ENCODE assay signal across 8 cellular contexts in genomic region chr4:153142700-153143438, GRCh38.
DNase-seq lines count a peak whose midpoint lies in the region; ATAC-seq, FAIRE-seq and TF ChIP-seq lines count a peak whose summit lies in the region.

No MANE protein-coding gene starts in this region.

- no peaks in the 10 kb centered on the region for H4K20me1 ChIP-seq in DOHH2 (ENCODE audit: control insufficient read depth, insufficient read depth, low read depth, low read length)

- no peaks in the 10 kb centered on the region for H3F3A ChIP-seq in DOHH2 (ENCODE audit: control insufficient read depth, insufficient read depth)

- no peak overlapping the region for H3K4me2 ChIP-seq in DOHH2 (ENCODE audit: low read length)

- no peak for ATAC-seq in HG03469 (IDR thresholded peaks at IDR 0.05; ENCODE audit: unreplicated experiment)

- H3K4me3 ChIP-seq in DOHH2 (ENCODE audit: low read length) (no peak overlapping the region), ovary (no peak overlapping the region)

- no peaks in the 10 kb centered on the region for H3K36me3 ChIP-seq in DOHH2 (ENCODE audit: control insufficient read depth, low read length)
- H3K36me3 ChIP-seq in ovary: no peaks in the 10 kb centered on the region

- intact Hi-C loops in ovary (cut with DNase I): loop anchor here in 3 of 4 donors (2.0 to 10.0 kb wide), 5 partner anchors 174 to 434 kb away; no protein-coding TSS in a partner anchor

- peak; percentile 77 for FAIRE-seq in frontal cortex (lab: Jason Lieb, UNC)
- no peak for FAIRE-seq in GM12891 (lab: Jason Lieb, UNC)

- TF ChIP-seq POLR2A in ovary (IDR thresholded peaks at IDR 0.05) (no peak), GM12891 (IDR thresholded peaks at IDR 0.05; ENCODE audit: low read depth, low read length) (no peak)

- H3K79me2 ChIP-seq in DOHH2 (ENCODE audit: control insufficient read depth, low read length): no peaks in the 10 kb centered on the region

- H3K27ac ChIP-seq in DOHH2 (ENCODE audit: low read depth, low read length) (no peak overlapping the region), ovary (no peak overlapping the region)

- no peak for TF ChIP-seq EP300 in ovary (IDR thresholded peaks at IDR 0.05)

- H3K9me3 ChIP-seq in DOHH2 (ENCODE audit: control insufficient read depth, insufficient read depth, low read length) (no peaks in the 10 kb centered on the region), ovary (no peaks in the 10 kb centered on the region)

- 38 to 49% (median 42%) methylated on average over 7 of the region's 7 CpGs for WGBS in ovary, 3 donors

- peaks cover 4% of the 10 kb centered on the region; the same call in 1 of the 2 replicates for H3K27me3 ChIP-seq in DOHH2 (ENCODE audit: control insufficient read depth, low read length)
- H3K27me3 ChIP-seq in ovary: no peaks in the 10 kb centered on the region

- TF ChIP-seq CTCF in DOHH2 (IDR thresholded peaks at IDR 0.05; ENCODE audit: low read depth, low read length, poor library complexity, severe bottlenecking) (peak; percentile 67), LNCAP (IDR thresholded peaks at IDR 0.05) (peak; percentile 70), ovary (IDR thresholded peaks at IDR 0.05) (peak; percentile 79 to 89 (median 84))

- DNase-seq in OCI-M1 (lab: John Stamatoyannopoulos, UW) (peak; percentile 93), frontal cortex (ENCODE audit: low spot score in 2 of 2) (peak; percentile 58 to 68), ovary (peak; percentile 62 to 77 (median 74)), GM12891 (ENCODE audit: insufficient read length, low spot score) (no peak)
- DNase-seq in activated naive CD4-positive, alpha-beta T cell treated with Interleukin-2 at 50 U/mL for 16 hours: peak; percentile 48

- H3K4me1 ChIP-seq in DOHH2 (ENCODE audit: control insufficient read depth, low read length) (peaks cover 10% of the 10 kb centered on the region), ovary (ENCODE audit: insufficient read depth) (no peaks in the 10 kb centered on the region)

- no peaks in the 10 kb centered on the region for H3K9me2 ChIP-seq in DOHH2 (replicated peaks; ENCODE audit: control insufficient read depth, low read length)

TF ChIP-seq in GM12891, 5 proteins besides CTCF, POLR2A, EP300 and RAD21:
- TF ChIP-seq SPI1 (IDR thresholded peaks at IDR 0.05; ENCODE audit: low read depth, low read length) (no peak), PAX5 (IDR thresholded peaks at IDR 0.05; ENCODE audit: insufficient read depth, low read length, severe bottlenecking) (no peak), POLR2AphosphoS5 (IDR thresholded peaks at IDR 0.05; ENCODE audit: low read depth, low read length) (no peak), TAF1 (IDR thresholded peaks at IDR 0.05; ENCODE audit: low read depth, low read length) (no peak), POU2F2 (IDR thresholded peaks at IDR 0.05; ENCODE audit: low read depth, low read length) (no peak)
